Comparison of ENCODE assay signal across 1 cellular context in genomic region chrX:17098516-17099247, GRCh38.
TF ChIP-seq lines count a peak whose summit lies in the region.

No MANE protein-coding gene starts in this region.

TF ChIP-seq in HepG2, 621 proteins besides CTCF, POLR2A, EP300 and RAD21 (continued from another document):
- TF ChIP-seq ZHX1 (CRISPR knock-in tag; IDR thresholded peaks at IDR 0.05; ENCODE audit: low read depth): no peak
